Comparison of ENCODE assay signal across 13 cellular contexts in the genomic region with DNA sequence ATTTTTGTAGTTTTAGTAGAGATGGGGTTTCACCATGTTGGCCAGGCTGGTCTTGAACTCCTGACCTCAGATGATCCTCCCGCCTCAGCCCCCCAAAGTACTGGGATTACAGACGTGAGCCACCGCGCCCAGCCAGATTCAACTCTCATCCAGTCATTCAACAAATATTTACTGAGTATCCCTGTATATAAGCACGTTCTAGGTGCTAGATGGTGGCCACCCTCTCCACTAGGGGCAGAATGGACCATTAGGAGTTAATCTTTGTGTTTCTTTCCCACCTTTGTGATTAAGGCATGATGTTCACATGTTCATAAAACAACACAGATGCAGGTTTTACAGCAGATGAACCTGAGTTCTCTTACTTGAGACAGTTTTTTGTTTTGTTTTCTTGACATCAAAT. TPM values are rescaled to one million over a fixed set of nuclear protein-coding genes. Genes with fewer than 3 reads are reported as not detected.
DNase-seq lines count a peak whose midpoint lies in the region; FAIRE-seq and TF ChIP-seq lines count a peak whose summit lies in the region.
"Had no signal": no experiment of that assay in that cellular context is flagged by ENCODE, and none has a peak within 500 bp of the region (broad histone marks: within the 10 kb centered on the region; RNA-seq: fewer than 3 reads in every experiment).

No MANE protein-coding gene starts in this region.

- in situ Hi-C loops in astrocyte of the cerebellum (cut with HindIII; ENCODE audit: low sequenced_read_pairs) = no loop called here

- TF ChIP-seq CTCF in D721Med (IDR thresholded peaks at IDR 0.05; ENCODE audit: insufficient read depth, missing control alignments) (peak; percentile 9), HEK293 (tag by site-specific recombination; IDR thresholded peaks at IDR 0.05) (peak; percentile 66), astrocyte of the cerebellum (IDR thresholded peaks at IDR 0.05; ENCODE audit: low read depth, low read length, missing control alignments) (peak; percentile 52)

- no peak overlapping the region for H4K8ac ChIP-seq in mesenchymal stem cell (ENCODE audit: low read length)

- DNase-seq in D721Med (ENCODE audit: insufficient read length, low spot score) (no peak), astrocyte of the cerebellum (ENCODE audit: low read depth) (no peak), mesenchymal stem cell (no peak), ecto neural progenitor cell (ENCODE audit: low spot score) (no peak), NCI-H510A (lab: John Stamatoyannopoulos, UW) (no peak)
- no peak for DNase-seq in stimulated activated CD4-positive, alpha-beta T cell treated with anti-CD3 and anti-CD28 coated beads, Interleukin-12 subunit alpha, Interleukin-12 subunit beta, amount 100 ng/mL, for 4 hours
- no peak for DNase-seq in activated naive CD4-positive, alpha-beta T cell treated with anti-CD3 and anti-CD28 coated beads, Interleukin-2, amount 10 ng/mL, durations not matched to agents 7 days and 5 days
- DNase-seq: activated CD4-positive, alpha-beta T cell treated with anti-CD3 and anti-CD28 coated beads, Interleukin-2, amount 50 U/mL, for 1 hour; activated naive CD8-positive, alpha-beta T cell treated with anti-CD3 and anti-CD28 coated beads, Interleukin-2, amount 10 ng/mL, durations not matched to agents 7 days and 5 days; effector CD4-positive, alpha-beta T cell; Karpas-422 had no signal

- no peak overlapping the region for H3K18ac ChIP-seq in mesenchymal stem cell (ENCODE audit: low read depth in 1 of 2, low read length in 2 of 2)

- 100% methylated on average over 1 of the region's 5 CpGs for WGBS in mesenchymal stem cell

- FAIRE-seq in D721Med (lab: Jason Lieb, UNC) = no peak
- FAIRE-seq: H54 had no signal

- peaks cover 63% of the 10 kb centered on the region for H3K36me3 Mint-ChIP-seq in activated naive CD4-positive, alpha-beta T cell treated with anti-CD3 and anti-CD28 coated beads, Interleukin-2, amount 10 ng/mL, durations not matched to agents 7 days and 5 days

- no peak overlapping the region for H2BK120ac ChIP-seq in mesenchymal stem cell (ENCODE audit: low read depth, low read length)

- no peak overlapping the region for H2AK5ac ChIP-seq in mesenchymal stem cell (ENCODE audit: low read length, severe bottlenecking)

- CTCF ChIA-PET in HEK293 (lab: Yijun Ruan, JAX) = interaction anchor here (0.6 to 1.4 kb wide), 4 partner anchors 13 to 152 kb away, joined by 4 to 7 read pairs (median 4); no protein-coding TSS in a partner anchor
- CTCF ChIA-PET in activated naive CD4-positive, alpha-beta T cell treated with anti-CD3 and anti-CD28 coated beads, Interleukin-2, amount 10 ng/mL, durations not matched to agents 7 days and 5 days (lab: Charles Lee) = interaction anchor here (0.9 kb wide), 1 partner anchor 51 kb away, joined by 3 read pairs; no protein-coding TSS in a partner anchor

- H3K79me1 ChIP-seq in mesenchymal stem cell (replicated peaks; ENCODE audit: low read length, poor library complexity, severe bottlenecking) = peaks cover 16% of the 10 kb centered on the region

- no peaks in the 10 kb centered on the region for H3K9me3 Mint-ChIP-seq in activated naive CD4-positive, alpha-beta T cell treated with anti-CD3 and anti-CD28 coated beads, Interleukin-2, amount 10 ng/mL, durations not matched to agents 7 days and 5 days
- H3K9me3 Mint-ChIP-seq: activated naive CD8-positive, alpha-beta T cell treated with anti-CD3 and anti-CD28 coated beads, Interleukin-2, amount 10 ng/mL, durations not matched to agents 7 days and 5 days had no signal

- no peak overlapping the region for H3K9ac ChIP-seq in mesenchymal stem cell (ENCODE audit: low read length)

- H3K9me3 ChIP-seq in HEK293 (ENCODE audit: control insufficient read depth, insufficient read depth, low read depth, low read length) (no peaks in the 10 kb centered on the region), mesenchymal stem cell (ENCODE audit: control insufficient read depth, low read length) (no peaks in the 10 kb centered on the region)

- no peak overlapping the region for H3K4me3 Mint-ChIP-seq in activated naive CD4-positive, alpha-beta T cell treated with anti-CD3 and anti-CD28 coated beads, Interleukin-2, amount 10 ng/mL, durations not matched to agents 7 days and 5 days
- H3K4me3 Mint-ChIP-seq: activated naive CD8-positive, alpha-beta T cell treated with anti-CD3 and anti-CD28 coated beads, Interleukin-2, amount 10 ng/mL, durations not matched to agents 7 days and 5 days had no signal

- H3K23ac ChIP-seq in mesenchymal stem cell (ENCODE audit: low read length in 2 of 2) = no peak overlapping the region

- H3K4me1 ChIP-seq in HEK293 (ENCODE audit: control insufficient read depth, insufficient read depth, low read length) (no peaks in the 10 kb centered on the region; the same call in 1 of the 2 replicates), mesenchymal stem cell (ENCODE audit: control insufficient read depth, insufficient read depth, low read depth, low read length) (peaks cover 19% of the 10 kb centered on the region)

- no peaks in the 10 kb centered on the region for H3K27me3 ChIP-seq in mesenchymal stem cell (ENCODE audit: control insufficient read depth in 1 of 2, insufficient read depth in 1 of 2, low read length in 2 of 2)

- no peak overlapping the region for H3K27ac ChIP-seq in HEK293 (ENCODE audit: extremely low read depth, low read depth, low read length)
- H3K27ac ChIP-seq in mesenchymal stem cell (ENCODE audit: low read length, poor library complexity, severe bottlenecking) = peak overlapping the region; percentile 14

- H4K91ac ChIP-seq in mesenchymal stem cell (ENCODE audit: low read length) = no peak overlapping the region

- no peak overlapping the region for H2BK5ac ChIP-seq in mesenchymal stem cell (ENCODE audit: low read depth, low read length, poor library complexity, severe bottlenecking)

- H2BK15ac ChIP-seq in mesenchymal stem cell (ENCODE audit: low read depth, poor library complexity, severe bottlenecking) = no peak overlapping the region

- H2AFZ ChIP-seq in mesenchymal stem cell (ENCODE audit: low read depth, low read length) = no peak overlapping the region

- H3K4me3 ChIP-seq in HEK293 (ENCODE audit: low read depth, low read length) (no peak overlapping the region), astrocyte of the cerebellum (ENCODE audit: low read depth, low read length) (no peak overlapping the region), mesenchymal stem cell (ENCODE audit: insufficient read depth in 1 of 2, low read depth in 1 of 2, low read length in 2 of 2) (no peak overlapping the region)

- no peak overlapping the region for H3K14ac ChIP-seq in mesenchymal stem cell (ENCODE audit: low read length in 2 of 2)

- H3K36me3 ChIP-seq in HEK293 (ENCODE audit: control insufficient read depth in 2 of 2, insufficient read depth in 1 of 2, low read length in 2 of 2) = peaks cover 65 to 82% of the 10 kb centered on the region in 2 experiments
- peaks cover 60 to 75% of the 10 kb centered on the region in 2 experiments for H3K36me3 ChIP-seq in mesenchymal stem cell (ENCODE audit: control insufficient read depth in 1 of 2, insufficient read depth in 2 of 2, low read depth in 1 of 2, low read length in 2 of 2)

- H3K4ac ChIP-seq in mesenchymal stem cell (ENCODE audit: low read depth in 1 of 2, low read length in 2 of 2) = no peak overlapping the region

- peaks cover 6% of the 10 kb centered on the region for H3K4me1 Mint-ChIP-seq in activated naive CD4-positive, alpha-beta T cell treated with anti-CD3 and anti-CD28 coated beads, Interleukin-2, amount 10 ng/mL, durations not matched to agents 7 days and 5 days

- POLR2A ChIA-PET in HEK293 (lab: Yijun Ruan, JAX) = interaction anchor here (1.7 kb wide), 1 partner anchor 13 kb away, joined by 7 read pairs; no protein-coding TSS in a partner anchor

- H2BK12ac ChIP-seq in mesenchymal stem cell (ENCODE audit: low read length in 2 of 2) = no peak overlapping the region

- no peak overlapping the region for H3K27ac Mint-ChIP-seq in activated naive CD4-positive, alpha-beta T cell treated with anti-CD3 and anti-CD28 coated beads, Interleukin-2, amount 10 ng/mL, durations not matched to agents 7 days and 5 days
- H3K27ac Mint-ChIP-seq: activated naive CD8-positive, alpha-beta T cell treated with anti-CD3 and anti-CD28 coated beads, Interleukin-2, amount 10 ng/mL, durations not matched to agents 7 days and 5 days had no signal

- no peak overlapping the region for H3K4me2 ChIP-seq in mesenchymal stem cell (ENCODE audit: low read length, poor library complexity, severe bottlenecking)

- H3K27me3 Mint-ChIP-seq in activated naive CD4-positive, alpha-beta T cell treated with anti-CD3 and anti-CD28 coated beads, Interleukin-2, amount 10 ng/mL, durations not matched to agents 7 days and 5 days = no peaks in the 10 kb centered on the region
- H3K27me3 Mint-ChIP-seq: activated naive CD8-positive, alpha-beta T cell treated with anti-CD3 and anti-CD28 coated beads, Interleukin-2, amount 10 ng/mL, durations not matched to agents 7 days and 5 days had no signal

TF ChIP-seq in HEK293, 187 proteins besides CTCF, POLR2A, EP300 and RAD21 (continues in another document):
- TF ChIP-seq YY2 (tag by site-specific recombination; IDR thresholded peaks at IDR 0.05) (no peak), ZNF830 (tag by site-specific recombination; IDR thresholded peaks at IDR 0.05; ENCODE audit: low read depth) (no peak)

RNA-seq across cellular contexts. Expression of gene SHKBP1, which starts 7.3 kb away (rescaled TPM):
- 112 TPM for polyA plus RNA-seq in mesenchymal stem cell (2013, experiment 1 of 2)
- polyA plus RNA-seq in mesenchymal stem cell (2013, experiment 2 of 2) = 108 TPM

RNA-seq across cellular contexts. Expression of gene LTBP4, which starts 17.2 kb away (rescaled TPM):
- polyA plus RNA-seq in mesenchymal stem cell (2013, experiment 1 of 2) = 122 TPM
- polyA plus RNA-seq in mesenchymal stem cell (2013, experiment 2 of 2) = 113 TPM

Comparison
In these comparisons a context has a peak if more than half of its experiments do, and no peak if none do; other contexts are left out.
1. CTCF ChIP-seq: peak in every context shown above with its lines; median percentile 66 in HEK293; 52 in astrocyte of the cerebellum; 9 in D721Med.